In the genomic region with DNA sequence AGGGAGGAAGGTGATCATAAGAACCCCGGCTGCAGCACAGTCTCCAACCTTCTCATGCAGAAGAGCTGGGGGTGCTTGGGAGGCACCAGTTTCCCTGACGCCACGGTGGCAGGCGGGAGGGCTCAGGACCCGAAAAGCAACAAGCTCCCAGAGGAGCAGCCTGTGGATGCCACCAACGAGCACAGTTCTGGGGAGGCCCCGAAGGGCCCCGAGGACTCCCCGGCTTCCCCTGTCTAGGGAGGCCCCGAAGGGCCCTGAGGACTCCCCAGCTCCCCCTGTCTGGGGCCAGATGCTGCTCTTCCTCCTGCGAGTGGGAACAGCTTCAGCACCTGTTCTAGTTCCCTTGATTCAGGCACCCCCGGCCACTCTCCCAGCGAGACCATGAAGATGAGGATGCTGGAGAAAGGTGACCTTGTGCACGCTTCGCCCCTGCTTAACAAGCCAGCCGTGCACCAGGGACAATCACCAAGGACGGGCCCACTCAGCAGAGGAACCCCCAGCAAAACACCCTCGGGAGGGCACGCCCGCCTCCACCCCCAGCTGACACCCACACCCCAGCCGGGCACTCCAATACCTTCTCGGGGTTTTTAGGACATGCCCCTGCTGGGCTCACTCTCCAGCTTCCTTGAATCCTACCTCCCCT, we compare ENCODE assay signal across 29 cellular contexts.
"Had no signal": no experiment of that assay in that cellular context is flagged by ENCODE, and none has a peak within 500 bp of the region (broad histone marks: within the 10 kb centered on the region; RNA-seq: fewer than 3 reads in every experiment).

No MANE protein-coding gene starts in this region.

- H3K27ac ChIP-seq: ascending aorta, breast epithelium, cardiac muscle cell, colonic mucosa, epithelial cell of prostate, esophagus squamous epithelium, gastroesophageal sphincter had no signal

- DNase-seq: activated CD4-positive, alpha-beta memory T cell treated with anti-CD3 and anti-CD28 coated beads for 36 hours; activated CD4-positive, alpha-beta T cell treated with anti-CD3 and anti-CD28 coated beads for 36 hours; activated CD4-positive, alpha-beta T cell treated with anti-CD3 and anti-CD28 coated beads, Interleukin-2, amount 10 ng/mL, durations not matched to agents 24 days and 14 days; activated CD4-positive, CD25-positive, alpha-beta regulatory T cell; activated CD4-positive, CD25-positive, alpha-beta regulatory T cell treated with anti-CD3 and anti-CD28 coated beads, Interleukin-2, amount 50 U/mL, for 72 hours; activated CD8-positive, alpha-beta memory T cell treated with anti-CD3 and anti-CD28 coated beads, Interleukin-2, amount 10 ng/mL, durations not matched to agents 7 days and 5 days; activated CD8-positive, alpha-beta memory T cell treated with anti-CD3 and anti-CD28 coated beads, Interleukin-2, amount 50 U/mL, for 4 hours; activated CD8-positive, alpha-beta T cell treated with anti-CD3 and anti-CD28 coated beads, Interleukin-2, amount 10 ng/mL, durations not matched to agents 7 days and 5 days; activated gamma-delta T cell; activated naive CD4-positive, alpha-beta T cell; activated naive CD4-positive, alpha-beta T cell treated with anti-CD3 and anti-CD28 coated beads, Interleukin-2, amount 10 ng/mL, durations not matched to agents 7 days and 5 days; activated naive CD8-positive, alpha-beta T cell treated with anti-CD3 and anti-CD28 coated beads, Interleukin-2, amount 10 ng/mL, durations not matched to agents 7 days and 5 days; activated T-cell treated with anti-CD3 and anti-CD28 coated beads, Interleukin-2, amount 50 U/mL, for 1 hour; activated T-cell treated with anti-CD3 and anti-CD28 coated beads, Interleukin-2, amount 50 U/mL, for 48 hours; central memory CD4-positive, alpha-beta T cell; cerebellar nuclear complex; colonic mucosa; effector CD8-positive, alpha-beta T cell; esophagus squamous epithelium; foreskin melanocyte; T-helper 2 cell had no signal

- H3K9me3 ChIP-seq: ascending aorta, breast epithelium, colonic mucosa, esophagus squamous epithelium, gastroesophageal sphincter had no signal

- FAIRE-seq: endometrium, endothelial cell of umbilical vein had no signal

- H3K4me3 ChIP-seq: ascending aorta, breast epithelium, cardiac muscle cell, colonic mucosa, esophagus squamous epithelium, gastroesophageal sphincter had no signal

- H3K27me3 ChIP-seq: ascending aorta, cardiac muscle cell, colonic mucosa had no signal

- ATAC-seq: activated CD4-positive, alpha-beta T cell treated with anti-CD3 and anti-CD28 coated beads for 36 hours; activated CD8-positive, alpha-beta memory T cell treated with anti-CD3 and anti-CD28 coated beads, Interleukin-2, amount 10 ng/mL, durations not matched to agents 7 days and 5 days; activated CD8-positive, alpha-beta T cell treated with anti-CD3 and anti-CD28 coated beads, Interleukin-2, amount 10 ng/mL, durations not matched to agents 7 days and 5 days; activated naive CD4-positive, alpha-beta T cell treated with anti-CD3 and anti-CD28 coated beads, Interleukin-2, amount 50 U/mL, for 72 hours; gastroesophageal sphincter had no signal

- H3K4me1 ChIP-seq: ascending aorta, breast epithelium, colonic mucosa, esophagus squamous epithelium, gastroesophageal sphincter had no signal

- H3K36me3 ChIP-seq: ascending aorta, breast epithelium, cardiac muscle cell, colonic mucosa, esophagus squamous epithelium, gastroesophageal sphincter had no signal
